In genomic region chr15:43509002-43509922, GRCh38 we compare ENCODE assay signal across 8 cellular contexts. TPM values are rescaled to one million over a fixed set of nuclear protein-coding genes. Genes with fewer than 3 reads are reported as not detected.
A peak's percentile ranks its signal among the peaks of the same experiment; 100 is the strongest.
DNase-seq lines count a peak whose midpoint lies in the region; ATAC-seq and TF ChIP-seq lines count a peak whose summit lies in the region.

No MANE protein-coding gene starts in this region.

- ATAC-seq in PC-3 (no peak), psoas muscle (peak in 1 of 4 donors; percentile 4), HG03378 (IDR thresholded peaks at IDR 0.05; ENCODE audit: unreplicated experiment) (no peak)

- peak overlapping the region; percentile 96; the same call in 1 of the 2 replicates for H3K4me2 ChIP-seq in PC-3 (ENCODE audit: low read length)

- no peak for TF ChIP-seq CTCF in PC-3 (conservative IDR thresholded peaks at IDR 0.05; ENCODE audit: low read depth, low read length)
- TF ChIP-seq CTCF in psoas muscle (IDR thresholded peaks at IDR 0.05) = no peak

- H2AFZ ChIP-seq in PC-3 (ENCODE audit: low read length) = no peak overlapping the region

- CTCF ChIA-PET in PC-3 (lab: Charles Lee) = interaction anchor here (2.5 kb wide), 1 partner anchor 68 kb away, joined by 28 read pairs; no protein-coding TSS in a partner anchor

- intact Hi-C loops in PC-3 (cut with micrococcal nuclease) (no loop called here), psoas muscle (cut with DNase I) (no loop called here)

- POLR2A ChIA-PET in PC-3 (lab: Charles Lee; ENCODE audit: unreplicated experiment) = interaction anchor here (0.6 kb wide), 1 partner anchor 95 kb away, joined by 3 read pairs; no protein-coding TSS in a partner anchor

- H3K9me2 ChIP-seq in PC-3 (replicated peaks; ENCODE audit: low read length) = no peaks in the 10 kb centered on the region

- no peak overlapping the region for H3K4me3 ChIP-seq in PC-3 (ENCODE audit: low read length)
- peak overlapping the region; percentile 67 for H3K4me3 ChIP-seq in psoas muscle

- TSS peak; percentile 20 for BruUV-seq in PC-3 (replicated peaks; lab: Mats Ljungman, UMichigan)

- H3K4me1 ChIP-seq in PC-3 (ENCODE audit: insufficient read depth, low read length) (peaks cover 9% of the 10 kb centered on the region), psoas muscle (peaks cover 21% of the 10 kb centered on the region)

- no peaks in the 10 kb centered on the region for H3F3A ChIP-seq in PC-3 (ENCODE audit: low read length, unreplicated experiment)

- H3K79me2 ChIP-seq in PC-3 (ENCODE audit: low read length) = no peaks in the 10 kb centered on the region

- H3K36me3 ChIP-seq in PC-3 (ENCODE audit: low read depth, low read length) (no peaks in the 10 kb centered on the region), psoas muscle (ENCODE audit: insufficient read depth in 1 of 2, low read depth in 1 of 2) (no peaks in the 10 kb centered on the region)

- H3K27me3 ChIP-seq in PC-3 (ENCODE audit: low read length) (no peaks in the 10 kb centered on the region), psoas muscle (ENCODE audit: insufficient read depth in 3 of 3, low read length in 2 of 3) (no peaks in the 10 kb centered on the region)

- 27 to 45% (median 31%) methylated on average over 15 of the region's 15 CpGs for WGBS in psoas muscle, 3 donors

- H3K9me3 ChIP-seq in PC-3 (ENCODE audit: low read length) (no peaks in the 10 kb centered on the region), psoas muscle (no peaks in the 10 kb centered on the region)

- DNase-seq in H4 (ENCODE audit: low spot score) = peak; percentile 3
- DNase-seq in PC-3 = no peak
- DNase-seq in epithelial cell of prostate (ENCODE audit: low read depth, low spot score) = no peak
- DNase-seq in psoas muscle = peak; percentile 42 to 64
- DNase-seq in NCI-H1436 (lab: John Stamatoyannopoulos, UW) = no peak
- DNase-seq in stimulated activated CD4-positive, alpha-beta T cell treated with anti-CD3 and anti-CD28 coated beads, Interleukin-4, amount 100 ng/mL, for 24 hours = no peak
- DNase-seq in NCI-H2196 (lab: John Stamatoyannopoulos, UW; ENCODE audit: unreplicated experiment) = no peak

- H3K9ac ChIP-seq in PC-3 (ENCODE audit: low read length) = no peak overlapping the region

- H3K27ac ChIP-seq in PC-3 (ENCODE audit: low read length) (no peak overlapping the region), epithelial cell of prostate (peak overlapping the region; percentile 52), psoas muscle (peak overlapping the region; percentile 88)

- no peaks in the 10 kb centered on the region for H4K20me1 ChIP-seq in PC-3 (ENCODE audit: low read length)

RNA-seq across cellular contexts. Expression of gene MAP1A, which starts 8.1 kb away (rescaled TPM):
- 32.9 and 40.6 TPM in 2 replicates for total RNA-seq in H4 (2014; rRNA removed; shearing (Covaris generic))
- 1.0 and 1.8 TPM in 2 replicates for total RNA-seq in PC-3 (2014; rRNA removed)
- total RNA-seq in psoas muscle = 10 to 100 TPM in 1 of 4 donors, 1 to 10 TPM in 3; 2.7 to 25.1 (median 7.9) TPM
- 1 to 10 TPM in 2 of 3 donors, under 1 TPM in 1; 0.63 to 1.7 (median 1.3) TPM for polyA plus RNA-seq in psoas muscle

RNA-seq across cellular contexts. Expression of gene TP53BP1, which starts 16.3 kb away (rescaled TPM):
- 32.4 and 32.7 TPM in 2 replicates for total RNA-seq in H4 (2014; rRNA removed; shearing (Covaris generic))
- 51.8 and 55.7 TPM in 2 replicates for total RNA-seq in PC-3 (2014; rRNA removed)
- 10 to 100 TPM; 11.6 to 31.3 (median 24.2) TPM for total RNA-seq in psoas muscle
- 10 to 100 TPM in 2 of 3 donors, 1 to 10 TPM in 1; 7.4 to 13.9 (median 12.8) TPM for polyA plus RNA-seq in psoas muscle

Comparison
In these comparisons a context has a peak if more than half of its experiments do, and no peak if none do; other contexts are left out.
1. DNase-seq: peak in H4 (single experiment) and psoas muscle (2 of 2); none in PC-3 (single experiment), epithelial cell of prostate (single experiment), NCI-H1436 (single experiment), stimulated activated CD4-positive, alpha-beta T cell treated with anti-CD3 and anti-CD28 coated beads, Interleukin-4, amount 100 ng/mL, for 24 hours (single experiment) and NCI-H2196 (single experiment).